1 cellular context compared by ENCODE assay signal in genomic region chr14:23580152-23580926, GRCh38.
TF ChIP-seq lines count a peak whose summit lies in the region.

No MANE protein-coding gene starts in this region.

TF ChIP-seq in HepG2, 621 proteins besides CTCF, POLR2A, EP300 and RAD21 (continues in another document):
- TF ChIP-seq MXD1 (CRISPR knock-in tag; IDR thresholded peaks at IDR 0.05), result peak; percentile 60; the same call in 1 of the 2 replicates
- peak; percentile 66; the same call in 1 of the 2 replicates for TF ChIP-seq ZXDC (CRISPR knock-in tag; IDR thresholded peaks at IDR 0.05)
- TF ChIP-seq ZNF253 (CRISPR knock-in tag; IDR thresholded peaks at IDR 0.05; ENCODE audit: borderline replicate concordance), result 0 out of 2 replicates have a peak, but pooled peaks have one; percentile 31
- peak; percentile 62 for TF ChIP-seq RBFOX2 (IDR thresholded peaks at IDR 0.05; ENCODE audit: low read depth, low read length)
- TF ChIP-seq ZC3H4 (CRISPR knock-in tag; IDR thresholded peaks at IDR 0.05; ENCODE audit: borderline replicate concordance), result peak; percentile 59; the same call in 1 of the 2 replicates
- TF ChIP-seq ZNF558 (CRISPR knock-in tag; IDR thresholded peaks at IDR 0.05; ENCODE audit: borderline replicate concordance), result 0 out of 2 replicates have a peak, but pooled peaks have one; percentile 53
- TF ChIP-seq ZNF550 (CRISPR knock-in tag; IDR thresholded peaks at IDR 0.05; ENCODE audit: borderline replicate concordance), result peak; percentile 51; the same call in 1 of the 2 replicates
- peak; percentile 38; the same call in 1 of the 2 replicates for TF ChIP-seq ZNF274 (CRISPR knock-in tag; IDR thresholded peaks at IDR 0.05)
- no peak for TF ChIP-seq ZSCAN12 (CRISPR knock-in tag; IDR thresholded peaks at IDR 0.05)
- TF ChIP-seq FOXJ3 (CRISPR knock-in tag; IDR thresholded peaks at IDR 0.05; ENCODE audit: borderline replicate concordance), result no peak
- TF ChIP-seq RXRA (CRISPR knock-in tag; IDR thresholded peaks at IDR 0.05), result peak; percentile 44; the same call in 1 of the 2 replicates
- TF ChIP-seq AFF4 (CRISPR knock-in tag; IDR thresholded peaks at IDR 0.05), result peak; percentile 40; the same call in 1 of the 2 replicates
- 0 out of 2 replicates have a peak, but pooled peaks have one; percentile 11 for TF ChIP-seq NR0B2 (CRISPR knock-in tag; IDR thresholded peaks at IDR 0.05)
- TF ChIP-seq ZBTB38 (CRISPR knock-in tag; IDR thresholded peaks at IDR 0.05), result peak; percentile 91
- TF ChIP-seq DRAP1 (CRISPR knock-in tag; IDR thresholded peaks at IDR 0.05), result 0 out of 2 replicates have a peak, but pooled peaks have one; percentile 9
- no peak for TF ChIP-seq ZNF451 (CRISPR knock-in tag; IDR thresholded peaks at IDR 0.05)
- TF ChIP-seq ZNF646 (CRISPR knock-in tag; IDR thresholded peaks at IDR 0.05), result no peak
- no peak for TF ChIP-seq ZMAT3 (CRISPR knock-in tag; conservative IDR thresholded peaks at IDR 0.05)
- 0 out of 2 replicates have a peak, but pooled peaks have one; percentile 41 for TF ChIP-seq TMF1 (CRISPR knock-in tag; IDR thresholded peaks at IDR 0.05; ENCODE audit: low read depth)
- TF ChIP-seq NFYC (CRISPR knock-in tag; IDR thresholded peaks at IDR 0.05), result peak; percentile 38; the same call in 1 of the 2 replicates
- TF ChIP-seq NR2C2 (CRISPR knock-in tag; IDR thresholded peaks at IDR 0.05; ENCODE audit: borderline replicate concordance), result 0 out of 2 replicates have a peak, but pooled peaks have one; percentile 2
- TF ChIP-seq U2AF2 (IDR thresholded peaks at IDR 0.05; ENCODE audit: low read depth, low read length), result 0 out of 2 replicates have a peak, but pooled peaks have one; percentile 32
- TF ChIP-seq CREBL2 (CRISPR knock-in tag; IDR thresholded peaks at IDR 0.05; ENCODE audit: borderline replicate concordance), result no peak
- TF ChIP-seq HNRNPK (IDR thresholded peaks at IDR 0.05; ENCODE audit: low read depth, low read length, poor library complexity, severe bottlenecking), result peak; percentile 100
- TF ChIP-seq IKZF4 (CRISPR knock-in tag; IDR thresholded peaks at IDR 0.05; ENCODE audit: borderline replicate concordance, low read depth, not compliant biosample characterization), result no peak
- TF ChIP-seq ZNF225 (CRISPR knock-in tag; IDR thresholded peaks at IDR 0.05), result peak; percentile 42; the same call in 1 of the 2 replicates
- TF ChIP-seq ZBTB33 (CRISPR knock-in tag; IDR thresholded peaks at IDR 0.05), result peak; percentile 72
- TF ChIP-seq ZSCAN5A (CRISPR knock-in tag; IDR thresholded peaks at IDR 0.05; ENCODE audit: borderline replicate concordance), result 0 out of 2 replicates have a peak, but pooled peaks have one; percentile 39
- peak; percentile 86 for TF ChIP-seq PCBP2 (optimal IDR thresholded peaks at IDR 0.05; ENCODE audit: low read depth, low read length, poor library complexity, severe bottlenecking)
- TF ChIP-seq GLMP (CRISPR knock-in tag; IDR thresholded peaks at IDR 0.05; ENCODE audit: borderline replicate concordance), result 0 out of 2 replicates have a peak, but pooled peaks have one; percentile 76
